Comparison of ENCODE assay signal across 8 cellular contexts in the genomic region with DNA sequence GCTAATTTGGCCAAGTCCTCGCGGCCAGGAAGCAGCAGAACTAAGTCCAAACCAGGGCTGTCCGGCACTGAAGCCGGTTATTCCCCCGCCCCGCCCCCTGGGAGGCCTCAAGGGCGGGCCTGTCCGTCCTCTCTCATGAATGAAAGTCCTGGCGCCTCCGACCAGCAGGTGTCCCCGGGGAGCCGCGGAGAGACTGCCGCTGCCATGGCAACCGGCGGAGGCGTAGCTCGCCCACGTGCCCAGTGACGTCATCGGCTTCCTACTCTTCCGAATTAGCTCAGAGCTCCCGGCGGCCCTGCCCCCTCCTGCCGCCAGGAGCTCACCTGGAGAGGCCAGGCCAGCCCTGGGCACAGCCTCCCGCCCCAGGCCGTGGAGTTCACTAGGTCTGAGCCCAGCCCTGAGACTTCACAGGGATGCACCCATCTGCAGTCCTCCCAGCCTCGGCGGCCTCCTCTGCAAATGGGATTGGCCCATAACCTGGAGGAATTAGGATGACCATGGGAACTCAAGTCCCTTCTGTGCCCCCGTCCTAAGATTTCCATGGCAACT. TPM values are rescaled to one million over a fixed set of nuclear protein-coding genes. Genes with fewer than 3 reads are reported as not detected.
A peak's percentile ranks its signal among the peaks of the same experiment; 100 is the strongest.
DNase-seq lines count a peak whose midpoint lies in the region; ATAC-seq and TF ChIP-seq lines count a peak whose summit lies in the region.

No MANE protein-coding gene starts in this region.

- peak overlapping the region in 8 of 9 donors; percentile 46 to 89 (median 80) for H3K27ac Mint-ChIP-seq in naive thymus-derived CD4-positive, alpha-beta T cell
- peak overlapping the region; percentile 56 for H3K27ac Mint-ChIP-seq in stimulated activated memory B cell treated with anti-CD40 and anti-IgM and Interleukin-4, amounts not matched to agents 10 μg/mL and 1 μg/mL and 100 μg/mL, for 72 hours

- peaks cover 0 to 20% (median 0%) of the 10 kb centered on the region in 3 experiments for H3K36me3 ChIP-seq in naive thymus-derived CD4-positive, alpha-beta T cell (ENCODE audit: control insufficient read depth in 2 of 3, insufficient read depth in 3 of 3, low read length in 3 of 3)

- peak overlapping the region; percentile 52 to 84 (median 74) for H3K4me3 Mint-ChIP-seq in naive thymus-derived CD4-positive, alpha-beta T cell
- peak overlapping the region; percentile 86 for H3K4me3 Mint-ChIP-seq in stimulated activated memory B cell treated with anti-CD40 and anti-IgM and Interleukin-4, amounts not matched to agents 10 μg/mL and 1 μg/mL and 100 μg/mL, for 72 hours

- intact Hi-C loops in naive thymus-derived CD4-positive, alpha-beta T cell (cut with micrococcal nuclease), result loop anchor here (1.0 to 10.0 kb wide), 15 partner anchors 14 to 898 kb away; a partner anchor contains a TSS

- no peaks in the 10 kb centered on the region for H3K9me3 ChIP-seq in naive thymus-derived CD4-positive, alpha-beta T cell (ENCODE audit: control insufficient read depth in 2 of 3, low read length in 3 of 3)

- peak overlapping the region; percentile 76 for H3K27ac ChIP-seq in RWPE1
- H3K27ac ChIP-seq in naive thymus-derived CD4-positive, alpha-beta T cell (ENCODE audit: low read depth, low read length), result peak overlapping the region; percentile 73

- H3K4me1 ChIP-seq in naive thymus-derived CD4-positive, alpha-beta T cell (ENCODE audit: control insufficient read depth in 2 of 2, insufficient read depth in 2 of 2, low read length in 2 of 2), result peaks cover 27 to 28% of the 10 kb centered on the region in 2 donors

- H3K4me1 Mint-ChIP-seq in naive thymus-derived CD4-positive, alpha-beta T cell, result peaks cover 0 to 34% (median 17%) of the 10 kb centered on the region in 7 donors
- peaks cover 38% of the 10 kb centered on the region for H3K4me1 Mint-ChIP-seq in stimulated activated memory B cell treated with anti-CD40 and anti-IgM and Interleukin-4, amounts not matched to agents 10 μg/mL and 1 μg/mL and 100 μg/mL, for 72 hours

- POLR2A ChIA-PET in RWPE1 (lab: Yijun Ruan, JAX; ENCODE audit: low non-redundant PET), result interaction anchor here (0.9 to 1.5 kb wide), 2 partner anchors 23 to 138 kb away, joined by 3 read pairs; no protein-coding TSS in a partner anchor
- POLR2A ChIA-PET in naive thymus-derived CD4-positive, alpha-beta T cell (lab: Charles Lee), result interaction anchor here (0.6 to 3.5 kb wide), 16 partner anchors 14 to 222 kb away, joined by 3 to 23 read pairs (median 4); a partner anchor contains a TSS

- no peaks in the 10 kb centered on the region for H3K9me3 Mint-ChIP-seq in naive thymus-derived CD4-positive, alpha-beta T cell
- H3K9me3 Mint-ChIP-seq in stimulated activated memory B cell treated with anti-CD40 and anti-IgM and Interleukin-4, amounts not matched to agents 10 μg/mL and 1 μg/mL and 100 μg/mL, for 72 hours, result no peaks in the 10 kb centered on the region

- TF ChIP-seq CTCF in RWPE1 (conservative IDR thresholded peaks at IDR 0.05; ENCODE audit: low read depth) (peak; percentile 85), fibroblast of mammary gland (conservative IDR thresholded peaks at IDR 0.05; ENCODE audit: control insufficient read depth, insufficient read depth, low read depth, low read length) (peak; percentile 42)

- H3K4me3 ChIP-seq in fibroblast of mammary gland (ENCODE audit: control insufficient read depth, low read depth, low read length), result peak overlapping the region; percentile 63
- H3K4me3 ChIP-seq in naive thymus-derived CD4-positive, alpha-beta T cell (ENCODE audit: low read length), result peak overlapping the region; percentile 41

- no peaks in the 10 kb centered on the region for H3K27me3 ChIP-seq in naive thymus-derived CD4-positive, alpha-beta T cell (ENCODE audit: control insufficient read depth in 2 of 2, insufficient read depth in 2 of 2, low read length in 2 of 2)

- ATAC-seq in GM21786 (IDR thresholded peaks at IDR 0.05; ENCODE audit: unreplicated experiment), result peak; percentile 56
- ATAC-seq in naive thymus-derived CD4-positive, alpha-beta T cell, result peak; percentile 52
- peak; percentile 59 for ATAC-seq in stimulated activated memory B cell treated with anti-CD40 and anti-IgM and Interleukin-4, amounts not matched to agents 10 μg/mL and 1 μg/mL and 100 μg/mL, for 72 hours

- H3K36me3 Mint-ChIP-seq in naive thymus-derived CD4-positive, alpha-beta T cell, result peaks cover 0 to 4% (median 0%) of the 10 kb centered on the region in 5 donors
- peaks cover 9% of the 10 kb centered on the region for H3K36me3 Mint-ChIP-seq in stimulated activated memory B cell treated with anti-CD40 and anti-IgM and Interleukin-4, amounts not matched to agents 10 μg/mL and 1 μg/mL and 100 μg/mL, for 72 hours

- no peaks in the 10 kb centered on the region for H3K27me3 Mint-ChIP-seq in naive thymus-derived CD4-positive, alpha-beta T cell
- H3K27me3 Mint-ChIP-seq in stimulated activated memory B cell treated with anti-CD40 and anti-IgM and Interleukin-4, amounts not matched to agents 10 μg/mL and 1 μg/mL and 100 μg/mL, for 72 hours, result no peaks in the 10 kb centered on the region

- CTCF ChIA-PET in RWPE1 (lab: Yijun Ruan, JAX), result interaction anchor here (0.5 to 1.6 kb wide), 10 partner anchors 9 to 364 kb away, joined by 3 to 8 read pairs (median 4); a partner anchor contains a TSS
- CTCF ChIA-PET in naive thymus-derived CD4-positive, alpha-beta T cell (lab: Charles Lee), result interaction anchor here (0.6 to 4.1 kb wide), 27 partner anchors 9 to 375 kb away, joined by 3 to 71 read pairs (median 4); a partner anchor contains a TSS

- DNase-seq in DMS53 (lab: John Stamatoyannopoulos, UW), result peak; percentile 99
- peak; percentile 100 for DNase-seq in LoVo (ENCODE audit: low spot score)
- DNase-seq in RWPE1 (ENCODE audit: low spot score), result peak; percentile 94
- DNase-seq in activated T-helper 9 cell treated with anti-CD3 and anti-CD28 coated beads, Interleukin-2, amount 50 U/mL, for 16 hours (ENCODE audit: low read depth), result peak; percentile 96
- DNase-seq in fibroblast of mammary gland (ENCODE audit: low read depth), result peak; percentile 96
- DNase-seq in naive thymus-derived CD4-positive, alpha-beta T cell, result peak; percentile 88 to 99 (median 92)

RNA-seq across cellular contexts. Expression of a gene that starts 1.3 kb away (rescaled TPM):
- 10 to 100 TPM in 3 of 5 experiments, 1 to 10 TPM in 2; 8.4 to 32.2 (median 12.0) TPM for total RNA-seq in naive thymus-derived CD4-positive, alpha-beta T cell
- polyA plus RNA-seq in naive thymus-derived CD4-positive, alpha-beta T cell, result 10 to 100 TPM in 1 of 2 donors, 1 to 10 TPM in 1; 7.0 to 12.4 TPM

RNA-seq across cellular contexts. Expression of a gene that starts 13.7 kb away (rescaled TPM):
- total RNA-seq in naive thymus-derived CD4-positive, alpha-beta T cell, result 100 to 1,000 TPM in 3 of 5 experiments, 10 to 100 TPM in 2; 91.5 to 150 (median 102) TPM
- polyA plus RNA-seq in naive thymus-derived CD4-positive, alpha-beta T cell, result 10 to 100 TPM; 32.8 to 68.4 TPM

RNA-seq across cellular contexts. Expression of a gene that starts 20.5 kb away (rescaled TPM):
- 10 to 100 TPM; 11.2 to 28.9 (median 13.3) TPM for total RNA-seq in naive thymus-derived CD4-positive, alpha-beta T cell
- polyA plus RNA-seq in naive thymus-derived CD4-positive, alpha-beta T cell, result 1 to 10 TPM in 1 of 2 donors, under 1 TPM in 1; 0.93 to 1.5 TPM

RNA-seq across cellular contexts. Expression of a gene that starts 21.2 kb away (rescaled TPM):
- 100 to 1,000 TPM in 4 of 5 experiments, 10 to 100 TPM in 1; 75.4 to 160 (median 137) TPM for total RNA-seq in naive thymus-derived CD4-positive, alpha-beta T cell
- polyA plus RNA-seq in naive thymus-derived CD4-positive, alpha-beta T cell, result 10 to 100 TPM; 17.0 to 65.1 TPM

RNA-seq across cellular contexts. Expression of a gene that starts 42.5 kb away (rescaled TPM):
- 10 to 100 TPM in 2 of 5 experiments, 1 to 10 TPM in 3; 6.4 to 17.0 (median 7.9) TPM for total RNA-seq in naive thymus-derived CD4-positive, alpha-beta T cell
- 1 to 10 TPM; 2.4 to 2.6 TPM for polyA plus RNA-seq in naive thymus-derived CD4-positive, alpha-beta T cell

Comparison
In these comparisons a context has a peak if more than half of its experiments do, and no peak if none do; other contexts are left out.
1. Peak in every context shown above with its lines: DNase-seq, ATAC-seq, H3K4me3 ChIP-seq and H3K27ac ChIP-seq.